ENCODE assay signal across 8 cellular contexts in the genomic region with DNA sequence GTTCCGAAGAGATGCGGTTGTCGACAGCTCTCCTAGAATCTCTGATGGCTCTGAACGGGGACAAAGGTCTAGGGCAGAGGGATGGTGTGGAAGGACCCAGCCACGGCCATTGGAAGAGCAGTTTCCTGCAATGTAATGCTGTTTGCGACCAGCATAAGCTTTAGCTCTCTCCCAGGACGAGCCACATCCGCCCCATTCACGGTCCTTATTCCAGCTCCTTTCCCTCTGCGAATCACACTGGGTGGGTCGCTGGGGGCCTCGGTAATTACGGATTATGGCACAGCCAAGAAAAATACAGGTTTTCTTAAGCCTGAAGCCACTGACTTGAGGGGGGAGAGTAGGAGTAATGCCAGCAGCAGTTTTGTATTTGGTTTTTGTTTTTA. TPM values are rescaled to one million over a fixed set of nuclear protein-coding genes. Genes with fewer than 3 reads are reported as not detected.
DNase-seq lines count a peak whose midpoint lies in the region; ATAC-seq and TF ChIP-seq lines count a peak whose summit lies in the region.

No MANE protein-coding gene starts in this region.

- H3K36me3 Mint-ChIP-seq in activated T-cell treated with anti-CD3 and anti-CD28 coated beads, Interleukin-2, amount 50 U/mL, for 24 hours (ENCODE audit: low read depth) = peaks cover 17% of the 10 kb centered on the region
- peaks cover 1% of the 10 kb centered on the region for H3K36me3 Mint-ChIP-seq in osteocyte (ENCODE audit: unreplicated experiment)

- H3K27ac ChIP-seq in Karpas-422 (ENCODE audit: low read length) = peak overlapping the region; percentile 88
- peak overlapping the region; percentile 2 to 88 (median 80) for H3K27ac ChIP-seq in gastroesophageal sphincter

- no peak for TF ChIP-seq EP300 in gastroesophageal sphincter (IDR thresholded peaks at IDR 0.05)

- H3K27ac Mint-ChIP-seq in activated T-cell treated with anti-CD3 and anti-CD28 coated beads, Interleukin-2, amount 50 U/mL, for 24 hours = peak overlapping the region; percentile 99
- peak overlapping the region; percentile 100 for H3K27ac Mint-ChIP-seq in osteocyte (ENCODE audit: unreplicated experiment)

- no peaks in the 10 kb centered on the region for H3K9me3 Mint-ChIP-seq in activated T-cell treated with anti-CD3 and anti-CD28 coated beads, Interleukin-2, amount 50 U/mL, for 24 hours
- no peaks in the 10 kb centered on the region for H3K9me3 Mint-ChIP-seq in osteocyte (ENCODE audit: unreplicated experiment)

- TF ChIP-seq POLR2A in gastroesophageal sphincter (IDR thresholded peaks at IDR 0.05) = no peak

- DNase-seq in NCI-H1694 (lab: John Stamatoyannopoulos, UW) (peak; percentile 34), NCI-H1694 treated with DMSO at 0.1 percent for 48 hours (lab: John Stamatoyannopoulos, UW) (no peak), Karpas-422 (peak; percentile 62), osteocyte (ENCODE audit: extremely low spot score, unreplicated experiment) (no peak)
- peak; percentile 70 for DNase-seq in activated T-cell treated with anti-CD3 and anti-CD28 coated beads, Interleukin-2, amount 50 U/mL, for 24 hours

- H3K27me3 ChIP-seq in Karpas-422 (ENCODE audit: low read length) = no peaks in the 10 kb centered on the region
- H3K27me3 ChIP-seq in gastroesophageal sphincter = peaks cover 67% of the 10 kb centered on the region

- H4K20me1 ChIP-seq in Karpas-422 (ENCODE audit: insufficient read depth, low read depth, low read length) = no peaks in the 10 kb centered on the region

- H3K9me2 ChIP-seq in Karpas-422 (replicated peaks; ENCODE audit: insufficient read depth, low read length) = no peaks in the 10 kb centered on the region

- H3K4me3 ChIP-seq in Karpas-422 (ENCODE audit: low read length) (peak overlapping the region; percentile 70), gastroesophageal sphincter (peak overlapping the region; percentile 20 to 56)

- peak overlapping the region; percentile 78 for H3K9ac ChIP-seq in Karpas-422 (ENCODE audit: low read length)

- TF ChIP-seq CTCF in gastroesophageal sphincter (IDR thresholded peaks at IDR 0.05) (no peak), osteocyte (IDR thresholded peaks at IDR 0.05) (no peak)

- H3K4me2 ChIP-seq in Karpas-422 (ENCODE audit: low read depth, low read length, poor library complexity, severe bottlenecking) = peak overlapping the region; percentile 84

- peaks cover 52% of the 10 kb centered on the region for H3K4me1 Mint-ChIP-seq in activated T-cell treated with anti-CD3 and anti-CD28 coated beads, Interleukin-2, amount 50 U/mL, for 24 hours (ENCODE audit: low read depth)
- H3K4me1 Mint-ChIP-seq in osteocyte (ENCODE audit: unreplicated experiment) = peaks cover 53% of the 10 kb centered on the region

- no peaks in the 10 kb centered on the region for H3K79me2 ChIP-seq in Karpas-422 (ENCODE audit: low read length)

- no peaks in the 10 kb centered on the region for H3K27me3 Mint-ChIP-seq in activated T-cell treated with anti-CD3 and anti-CD28 coated beads, Interleukin-2, amount 50 U/mL, for 24 hours
- no peaks in the 10 kb centered on the region for H3K27me3 Mint-ChIP-seq in osteocyte (ENCODE audit: unreplicated experiment)

- H2AFZ ChIP-seq in Karpas-422 (ENCODE audit: low read length) = peak overlapping the region; percentile 94

- H3K9me3 ChIP-seq in Karpas-422 (ENCODE audit: low read length) (no peaks in the 10 kb centered on the region), gastroesophageal sphincter (peaks cover 0 to 10% (median 0%) of the 10 kb centered on the region in 3 donors)

- WGBS in gastroesophageal sphincter (ENCODE audit: low coverage in 1 of 2), 2 donors = 7 to 24% methylated on average over 8 to 12 of the region's 13 CpGs

- H3K4me1 ChIP-seq in Karpas-422 (ENCODE audit: low read length) (peaks cover 35% of the 10 kb centered on the region), gastroesophageal sphincter (peaks cover 0 to 25% (median 0%) of the 10 kb centered on the region in 3 donors)

- ATAC-seq in gastroesophageal sphincter (peak; percentile 20), GM21367 (IDR thresholded peaks at IDR 0.05; ENCODE audit: unreplicated experiment) (no peak), HG03280 (IDR thresholded peaks at IDR 0.05; ENCODE audit: unreplicated experiment) (no peak)

- no peaks in the 10 kb centered on the region for H3K36me3 ChIP-seq in Karpas-422 (ENCODE audit: insufficient read depth, low read length)
- H3K36me3 ChIP-seq in gastroesophageal sphincter = no peaks in the 10 kb centered on the region

- peak overlapping the region; percentile 95 for H3K4me3 Mint-ChIP-seq in activated T-cell treated with anti-CD3 and anti-CD28 coated beads, Interleukin-2, amount 50 U/mL, for 24 hours
- H3K4me3 Mint-ChIP-seq in osteocyte (ENCODE audit: unreplicated experiment) = peak overlapping the region; percentile 94

RNA-seq across cellular contexts. Expression of gene ANXA2R, which starts 22.7 kb away (rescaled TPM):
- 9.0 and 15.3 TPM in 2 replicates for total RNA-seq in Karpas-422 (2014; rRNA removed; shearing (Covaris generic); ENCODE audit: low replicate concordance)
- total RNA-seq in gastroesophageal sphincter (1 to 10 TPM; 1.2 to 5.1 (median 2.1) TPM), osteocyte (5.2 and 5.3 TPM in 2 replicates)

Comparison
In these comparisons a context has a peak if more than half of its experiments do, and no peak if none do; other contexts are left out.
1. DNase-seq: peak in NCI-H1694 (single experiment), Karpas-422 (single experiment) and activated T-cell treated with anti-CD3 and anti-CD28 coated beads, Interleukin-2, amount 50 U/mL, for 24 hours (single experiment); none in NCI-H1694 treated with DMSO at 0.1 percent for 48 hours (single experiment) and osteocyte (single experiment).